ENCODE assay signal across 23 cellular contexts in genomic region chr3:88668180-88668579, GRCh38.
DNase-seq lines count a peak whose midpoint lies in the region; ATAC-seq and TF ChIP-seq lines count a peak whose summit lies in the region.
"Had no signal": no experiment of that assay in that cellular context is flagged by ENCODE, and none has a peak within 500 bp of the region (broad histone marks: within the 10 kb centered on the region; RNA-seq: fewer than 3 reads in every experiment).

No MANE protein-coding gene starts in this region.

- H3K27ac Mint-ChIP-seq in neural progenitor cell: peak overlapping the region; percentile 43
- H3K27ac Mint-ChIP-seq: B cell; CD4-positive, CD25-positive, alpha-beta regulatory T cell; CD8-positive, alpha-beta T cell; HFFc6 had no signal

- H3K4me1 ChIP-seq in neural progenitor cell (peaks cover 2% of the 10 kb centered on the region), aorta (ENCODE audit: control insufficient read depth in 1 of 2, insufficient read depth in 2 of 2, low read length in 2 of 2) (no peaks in the 10 kb centered on the region)
- H3K4me1 ChIP-seq: A549, BLaER1, Caco-2, HAP-1 had no signal

- no peaks in the 10 kb centered on the region for H3K27me3 Mint-ChIP-seq in neural progenitor cell (ENCODE audit: insufficient read depth, low read depth)
- H3K27me3 Mint-ChIP-seq: B cell; CD4-positive, CD25-positive, alpha-beta regulatory T cell had no signal

- H3K9ac ChIP-seq in SK-N-MC (ENCODE audit: insufficient read length) (no peak overlapping the region), neural progenitor cell (no peak overlapping the region)
- H3K9ac ChIP-seq: BLaER1 had no signal

- peaks cover 17% of the 10 kb centered on the region for H3K4me1 Mint-ChIP-seq in neural progenitor cell
- H3K4me1 Mint-ChIP-seq: B cell; CD4-positive, CD25-positive, alpha-beta regulatory T cell had no signal

- TF ChIP-seq CTCF in neural progenitor cell (IDR thresholded peaks at IDR 0.05): no peak

- H3K36me3 Mint-ChIP-seq in neural progenitor cell: no peaks in the 10 kb centered on the region
- H3K36me3 Mint-ChIP-seq: CD4-positive, CD25-positive, alpha-beta regulatory T cell; CD8-positive, alpha-beta T cell had no signal

- H3K79me2 ChIP-seq in neural progenitor cell (ENCODE audit: low read depth): no peaks in the 10 kb centered on the region

- H3K4me3 ChIP-seq in SK-N-MC: no peak overlapping the region
- H3K4me3 ChIP-seq in neural progenitor cell: no peak overlapping the region
- H3K4me3 ChIP-seq in aorta (ENCODE audit: low read length in 2 of 2): no peak overlapping the region
- H3K4me3 ChIP-seq: A549, BLaER1, GM12878, HAP-1 had no signal

- H3K4me2 ChIP-seq in neural progenitor cell: peak overlapping the region; percentile 11
- H3K4me2 ChIP-seq: A549, BLaER1 had no signal

- H3K27ac ChIP-seq in SK-N-MC: no peak overlapping the region
- H3K27ac ChIP-seq in neural progenitor cell: no peak overlapping the region
- no peak overlapping the region for H3K27ac ChIP-seq in aorta (ENCODE audit: low read depth in 1 of 2, low read length in 2 of 2)
- H3K27ac ChIP-seq: A549, BLaER1, C4-2B had no signal

- no peak overlapping the region for H3K4me3 Mint-ChIP-seq in neural progenitor cell
- H3K4me3 Mint-ChIP-seq: B cell; CD4-positive, CD25-positive, alpha-beta regulatory T cell; CD8-positive, alpha-beta T cell; HFFc6 had no signal

- ATAC-seq in aorta (ENCODE audit: low FRiP score): no peak
- ATAC-seq: A549; CD8-positive, alpha-beta T cell; GM12878 had no signal

- 86 to 89% methylated on average over 2 of the region's 2 CpGs for WGBS in aorta, 2 donors

- peaks cover 2% of the 10 kb centered on the region for H3K9me3 Mint-ChIP-seq in neural progenitor cell

- no peaks in the 10 kb centered on the region for H3F3A ChIP-seq in neural progenitor cell (ENCODE audit: low read depth)

- H3K27me3 ChIP-seq in neural progenitor cell: no peaks in the 10 kb centered on the region
- no peaks in the 10 kb centered on the region for H3K27me3 ChIP-seq in aorta (ENCODE audit: control insufficient read depth in 1 of 2, insufficient read depth in 2 of 2, low read length in 1 of 2)
- H3K27me3 ChIP-seq: BLaER1 had no signal

- DNase-seq in AG08395 (ENCODE audit: low spot score) (peak; percentile 1), SK-N-MC (ENCODE audit: low read depth, low spot score) (peak; percentile 50), iPS-NIHi7 (ENCODE audit: extremely low spot score) (peak; percentile 9), neural progenitor cell (ENCODE audit: low spot score) (peak; percentile 23), DMS114 treated with DMSO at 0.1 percent for 48 hours (lab: John Stamatoyannopoulos, UW; ENCODE audit: unreplicated experiment) (no peak), islet precursor cell (no peak), aorta (no peak)
- DNase-seq in activated naive CD4-positive, alpha-beta T cell treated with Interleukin-2 at 50 U/mL for 16 hours: no peak
- DNase-seq: 8988T; Caco-2; CD4-positive, CD25-positive, alpha-beta regulatory T cell; CD8-positive, alpha-beta T cell; DMS79; EL; GDM1; GOT3; HFFc6 had no signal

- peak overlapping the region; percentile 17 for H2AFZ ChIP-seq in neural progenitor cell (replicated peaks)

- H3K9me3 ChIP-seq in SK-N-MC (ENCODE audit: low read depth, low read length): no peaks in the 10 kb centered on the region
- H3K9me3 ChIP-seq in neural progenitor cell (ENCODE audit: low read depth): no peaks in the 10 kb centered on the region
- H3K9me3 ChIP-seq in aorta (ENCODE audit: control insufficient read depth, low read length): no peaks in the 10 kb centered on the region
- H3K9me3 ChIP-seq: A549, BLaER1, Caco-2, HAP-1 had no signal

- H3K36me3 ChIP-seq in SK-N-MC (ENCODE audit: insufficient read depth, low read length) (no peaks in the 10 kb centered on the region), neural progenitor cell (no peaks in the 10 kb centered on the region), aorta (ENCODE audit: control insufficient read depth in 1 of 2, insufficient read depth in 2 of 2, low read length in 1 of 2) (no peaks in the 10 kb centered on the region)
- H3K36me3 ChIP-seq: BLaER1, HAP-1 had no signal

- no peaks in the 10 kb centered on the region for H4K20me1 ChIP-seq in neural progenitor cell (ENCODE audit: low read depth)
- H4K20me1 ChIP-seq: BLaER1 had no signal

- intact Hi-C loops in aorta (cut with DNase I): no loop called here

Comparison
In these comparisons a context has a peak if more than half of its experiments do, and no peak if none do; other contexts are left out.
1. DNase-seq: peak in AG08395 (single experiment), SK-N-MC (single experiment), iPS-NIHi7 (single experiment) and neural progenitor cell (single experiment); none in DMS114 treated with DMSO at 0.1 percent for 48 hours (single experiment), islet precursor cell (single experiment), aorta (0 of 2) and activated naive CD4-positive, alpha-beta T cell treated with Interleukin-2 at 50 U/mL for 16 hours (single experiment).